In the genomic region with DNA sequence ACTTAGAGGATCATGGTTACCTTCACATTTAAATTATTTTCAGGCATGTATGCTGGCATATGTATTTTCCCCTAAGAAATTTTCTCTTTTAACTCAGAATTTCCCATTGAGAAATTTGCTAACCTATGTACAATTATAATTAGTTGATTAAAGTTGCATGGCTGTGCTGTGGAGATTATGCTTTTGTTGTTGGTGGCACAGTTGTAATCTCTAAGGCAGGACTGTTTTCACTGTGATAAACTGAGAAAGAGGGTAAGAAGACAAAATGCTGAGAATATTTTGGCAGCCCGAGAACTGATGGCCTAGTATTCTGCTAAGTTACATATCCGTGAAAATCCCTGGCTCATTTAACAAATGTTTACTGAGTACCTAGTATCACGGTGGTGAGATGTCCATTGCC, we compare ENCODE assay signal across 8 cellular contexts. TPM values are rescaled to one million over a fixed set of nuclear protein-coding genes. Genes with fewer than 3 reads are reported as not detected.
DNase-seq lines count a peak whose midpoint lies in the region; ATAC-seq and TF ChIP-seq lines count a peak whose summit lies in the region.

No MANE protein-coding gene starts in this region.

- intact Hi-C loops in activated CD4-positive, alpha-beta T cell treated with anti-CD3 and anti-CD28 coated beads for 36 hours (cut with DNase I, micrococcal nuclease) = loop anchor here (1.0 to 5.0 kb wide), 3 partner anchors 99 to 194 kb away; partner anchors contain the start of gene FANCL (in 2 of the 2)

- ATAC-seq in activated CD4-positive, alpha-beta T cell treated with anti-CD3 and anti-CD28 coated beads for 36 hours = no peak
- ATAC-seq in GM21737 (IDR thresholded peaks at IDR 0.05; ENCODE audit: unreplicated experiment) = no peak

- no peaks in the 10 kb centered on the region for H4K20me1 ChIP-seq in OCI-LY1 (ENCODE audit: insufficient read depth, low read length)

- no peaks in the 10 kb centered on the region for H3K9me3 ChIP-seq in OCI-LY1 (ENCODE audit: low read length)
- no peaks in the 10 kb centered on the region for H3K9me3 ChIP-seq in skeletal muscle tissue (ENCODE audit: control insufficient read depth in 3 of 3, low read length in 3 of 3)

- H3K4me3 ChIP-seq in OCI-LY1 (ENCODE audit: low read depth, low read length, poor library complexity, severe bottlenecking) = peak overlapping the region; percentile 69
- H3K4me3 ChIP-seq in epithelial cell of esophagus (ENCODE audit: low read length) = peak overlapping the region; percentile 78
- no peak overlapping the region for H3K4me3 ChIP-seq in skeletal muscle tissue (ENCODE audit: low read length in 3 of 3)

- no peaks in the 10 kb centered on the region for H3K27me3 Mint-ChIP-seq in activated CD4-positive, alpha-beta T cell treated with anti-CD3 and anti-CD28 coated beads for 36 hours

- H3K36me3 ChIP-seq in OCI-LY1 (ENCODE audit: insufficient read depth, low read length) (peaks cover 22% of the 10 kb centered on the region; the same call in 1 of the 2 replicates), skeletal muscle tissue (ENCODE audit: control insufficient read depth in 3 of 3, insufficient read depth in 3 of 3, low read length in 3 of 3) (peaks cover 0 to 6% (median 2%) of the 10 kb centered on the region in 3 donors)

- TF ChIP-seq CTCF in OCI-LY1 (IDR thresholded peaks at IDR 0.05; ENCODE audit: low read length) (no peak), epithelial cell of esophagus (IDR thresholded peaks at IDR 0.05; ENCODE audit: insufficient read depth, low read depth, low read length, missing control alignments) (no peak)

- H3K9ac ChIP-seq in OCI-LY1 (ENCODE audit: low read length) = peak overlapping the region; percentile 81
- H3K9ac ChIP-seq in skeletal muscle tissue (ENCODE audit: low read depth in 1 of 3, low read length in 3 of 3) = peak overlapping the region in 2 of 3 donors; percentile 4 to 28

- peak overlapping the region; percentile 78 for H3K4me2 ChIP-seq in OCI-LY1 (ENCODE audit: low read length)

- H3K4me1 ChIP-seq in OCI-LY1 (ENCODE audit: insufficient read depth, low read length, severe bottlenecking) (peaks cover 30% of the 10 kb centered on the region), skeletal muscle tissue (ENCODE audit: control insufficient read depth in 3 of 3, insufficient read depth in 3 of 3, low read length in 3 of 3) (peaks cover 0 to 9% (median 4%) of the 10 kb centered on the region in 3 donors)

- H3K36me3 Mint-ChIP-seq in activated CD4-positive, alpha-beta T cell treated with anti-CD3 and anti-CD28 coated beads for 36 hours (ENCODE audit: low read depth) = peaks cover 25% of the 10 kb centered on the region

- H3K27me3 ChIP-seq in OCI-LY1 (ENCODE audit: insufficient read depth, low read length) (no peaks in the 10 kb centered on the region), skeletal muscle tissue (ENCODE audit: control insufficient read depth in 3 of 3, insufficient read depth in 3 of 3, low read length in 3 of 3) (no peaks in the 10 kb centered on the region)

- H3K9me2 ChIP-seq in OCI-LY1 (ENCODE audit: low read depth, low read length) = no peaks in the 10 kb centered on the region

- POLR2A ChIA-PET in activated CD4-positive, alpha-beta T cell treated with anti-CD3 and anti-CD28 coated beads for 36 hours (lab: Charles Lee) = no interaction called here

- CTCF ChIA-PET in activated CD4-positive, alpha-beta T cell treated with anti-CD3 and anti-CD28 coated beads for 36 hours (lab: Charles Lee) = no interaction called here

- peaks cover 9% of the 10 kb centered on the region; the same call in 1 of the 2 replicates for H3K79me2 ChIP-seq in OCI-LY1 (ENCODE audit: insufficient read depth, low read length)

- H3K9me3 Mint-ChIP-seq in activated CD4-positive, alpha-beta T cell treated with anti-CD3 and anti-CD28 coated beads for 36 hours (ENCODE audit: low read depth) = no peaks in the 10 kb centered on the region

- H3K27ac ChIP-seq in OCI-LY1 (ENCODE audit: low read depth, low read length, poor library complexity, severe bottlenecking) (peak overlapping the region; percentile 72), skeletal muscle tissue (ENCODE audit: low read depth, low read length) (no peak overlapping the region)

- H3K27ac Mint-ChIP-seq in activated CD4-positive, alpha-beta T cell treated with anti-CD3 and anti-CD28 coated beads for 36 hours = peak overlapping the region; percentile 82

- H2AFZ ChIP-seq in OCI-LY1 (ENCODE audit: low read length) = no peak overlapping the region

- no peaks in the 10 kb centered on the region for H3F3A ChIP-seq in OCI-LY1 (ENCODE audit: insufficient read depth, low read length)

- no peak for DNase-seq in activated CD4-positive, alpha-beta T cell treated with anti-CD3 and anti-CD28 coated beads for 36 hours
- no peak for DNase-seq in activated CD4-positive, alpha-beta T cell treated with anti-CD3 and anti-CD28 coated beads, Interleukin-2, amount 50 U/mL, for 1 hour
- DNase-seq in epithelial cell of esophagus (ENCODE audit: low read depth) (no peak), NCI-H82 treated with DMSO at 0.1 percent for 48 hours (lab: John Stamatoyannopoulos, UW; ENCODE audit: unreplicated experiment) (no peak)
- DNase-seq in activated effector memory CD4-positive, alpha-beta T cell treated with anti-CD3 and anti-CD28 coated beads, Interleukin-2, amount 50 U/mL, for 16 hours = no peak

- H3K4me1 Mint-ChIP-seq in activated CD4-positive, alpha-beta T cell treated with anti-CD3 and anti-CD28 coated beads for 36 hours = peaks cover 36% of the 10 kb centered on the region

- peak overlapping the region; percentile 87 for H3K4me3 Mint-ChIP-seq in activated CD4-positive, alpha-beta T cell treated with anti-CD3 and anti-CD28 coated beads for 36 hours

RNA-seq across cellular contexts. Expression of gene VRK2, which starts 1.4 kb away (rescaled TPM):
- total RNA-seq in activated CD4-positive, alpha-beta T cell treated with anti-CD3 and anti-CD28 coated beads for 36 hours = 10 to 100 TPM; 22.1 to 28.4 TPM
- 9.9 TPM for total RNA-seq in skeletal muscle tissue

Comparison
In these comparisons a context has a peak if more than half of its experiments do, and no peak if none do; other contexts are left out.
1. H3K4me3 ChIP-seq: peak in OCI-LY1 (single experiment) and epithelial cell of esophagus (single experiment); none in skeletal muscle tissue (0 of 3).